8 cellular contexts compared by ENCODE assay signal in the genomic region with DNA sequence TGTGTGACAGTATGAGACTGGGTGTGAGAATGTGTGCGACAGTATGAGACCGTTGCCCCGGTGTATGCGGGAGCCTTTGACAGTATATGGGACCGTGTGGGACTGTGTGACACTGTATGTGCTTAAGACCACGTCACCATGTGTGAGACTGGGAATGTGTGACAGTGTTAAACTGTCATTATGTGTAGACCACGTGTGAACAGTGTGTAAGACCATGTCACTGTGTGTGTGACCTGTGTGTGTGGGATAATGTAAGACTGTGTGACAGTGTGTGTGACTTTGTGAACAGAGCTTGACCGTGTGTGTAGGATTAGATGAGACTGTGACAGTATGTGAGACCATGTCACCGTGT. TPM values are rescaled to one million over a fixed set of nuclear protein-coding genes. Genes with fewer than 3 reads are reported as not detected.
DNase-seq lines count a peak whose midpoint lies in the region; ATAC-seq and TF ChIP-seq lines count a peak whose summit lies in the region.

No MANE protein-coding gene starts in this region.

- peaks cover 19% of the 10 kb centered on the region for H3K36me3 ChIP-seq in CD8-positive, alpha-beta T cell (ENCODE audit: insufficient read depth, low read length)
- H3K36me3 ChIP-seq in HUES48 (ENCODE audit: control insufficient read depth, insufficient read depth, low read length), result peaks cover 15% of the 10 kb centered on the region
- peaks cover 2% of the 10 kb centered on the region for H3K36me3 ChIP-seq in mammary epithelial cell (ENCODE audit: insufficient read depth, low read length)
- peaks cover 19 to 36% (median 22%) of the 10 kb centered on the region in 3 experiments for H3K36me3 ChIP-seq in naive thymus-derived CD4-positive, alpha-beta T cell (ENCODE audit: control insufficient read depth in 2 of 3, insufficient read depth in 3 of 3, low read length in 3 of 3)

- peak overlapping the region; percentile 83 for H3K27ac ChIP-seq in CD8-positive, alpha-beta T cell (ENCODE audit: low read depth, low read length)
- H3K27ac ChIP-seq in HUES48 (ENCODE audit: low read depth, low read length) (no peak overlapping the region), mammary epithelial cell (ENCODE audit: insufficient read depth, low read depth, low read length) (no peak overlapping the region)
- peak overlapping the region; percentile 96 for H3K27ac ChIP-seq in naive thymus-derived CD4-positive, alpha-beta T cell (ENCODE audit: low read depth, low read length)

- peaks cover 5% of the 10 kb centered on the region for H3K79me2 ChIP-seq in mammary epithelial cell (ENCODE audit: insufficient read depth, low read length)

- peaks cover 32% of the 10 kb centered on the region for H3K4me1 Mint-ChIP-seq in CD8-positive, alpha-beta T cell (ENCODE audit: low read depth)
- H3K4me1 Mint-ChIP-seq in naive thymus-derived CD4-positive, alpha-beta T cell, result peaks cover 19 to 37% (median 30%) of the 10 kb centered on the region in 7 donors

- DNase-seq in CD8-positive, alpha-beta T cell, result peak in 1 of 7 experiments; percentile 36
- DNase-seq in mammary epithelial cell (no peak), cortex of kidney (lab: John Stamatoyannopoulos, UW) (no peak), foreskin melanocyte (no peak), SKM-1 treated with dmso at 0.1 percent for 144 hours (lab: John Stamatoyannopoulos, UW; ENCODE audit: unreplicated experiment) (no peak)
- DNase-seq in naive thymus-derived CD4-positive, alpha-beta T cell, result no peak

- H3K9me3 ChIP-seq in CD8-positive, alpha-beta T cell (ENCODE audit: low read length), result peaks cover 17% of the 10 kb centered on the region
- H3K9me3 ChIP-seq in HUES48 (ENCODE audit: control insufficient read depth, insufficient read depth, low read length) (peaks cover 43% of the 10 kb centered on the region), mammary epithelial cell (replicated peaks; ENCODE audit: insufficient read depth, low read length) (peaks cover 22% of the 10 kb centered on the region)
- H3K9me3 ChIP-seq in naive thymus-derived CD4-positive, alpha-beta T cell (ENCODE audit: control insufficient read depth in 2 of 3, low read length in 3 of 3), result peaks cover 5 to 41% (median 19%) of the 10 kb centered on the region in 3 experiments

- WGBS in mammary epithelial cell (ENCODE audit: low coverage, missing lambda C conversion rate), result 45% methylated on average over 7 of the region's 9 CpGs

- peak overlapping the region; percentile 97 for H2AFZ ChIP-seq in mammary epithelial cell (ENCODE audit: low read depth, low read length)

- in situ Hi-C loops in mammary epithelial cell (cut with MboI; ENCODE audit: low sequenced_read_pairs in 2 of 2), result no loop called here

- H3K27ac Mint-ChIP-seq in CD8-positive, alpha-beta T cell, result peak overlapping the region; percentile 88
- H3K27ac Mint-ChIP-seq in naive thymus-derived CD4-positive, alpha-beta T cell, result peak overlapping the region; percentile 80 to 98 (median 95)

- no peaks in the 10 kb centered on the region for H3K27me3 Mint-ChIP-seq in CD8-positive, alpha-beta T cell (ENCODE audit: low read depth)
- H3K27me3 Mint-ChIP-seq in naive thymus-derived CD4-positive, alpha-beta T cell, result no peaks in the 10 kb centered on the region

- H3K9me3 Mint-ChIP-seq in CD8-positive, alpha-beta T cell, result peaks cover 42% of the 10 kb centered on the region
- H3K9me3 Mint-ChIP-seq in naive thymus-derived CD4-positive, alpha-beta T cell, result peaks cover 32 to 96% (median 60%) of the 10 kb centered on the region in 11 donors

- peak overlapping the region; percentile 79 for H3K4me2 ChIP-seq in mammary epithelial cell (ENCODE audit: insufficient read depth, low read depth, low read length)

- peak overlapping the region; percentile 85 for H3K4me3 Mint-ChIP-seq in CD8-positive, alpha-beta T cell
- peak overlapping the region; percentile 87 to 98 (median 94) for H3K4me3 Mint-ChIP-seq in naive thymus-derived CD4-positive, alpha-beta T cell

- peak; percentile 8 for ATAC-seq in CD8-positive, alpha-beta T cell
- ATAC-seq in naive thymus-derived CD4-positive, alpha-beta T cell, result peak; percentile 26
- ATAC-seq in HG02571 (IDR thresholded peaks at IDR 0.05; ENCODE audit: unreplicated experiment), result no peak

- peaks cover 78% of the 10 kb centered on the region for H3K36me3 Mint-ChIP-seq in CD8-positive, alpha-beta T cell
- H3K36me3 Mint-ChIP-seq in naive thymus-derived CD4-positive, alpha-beta T cell, result peaks cover 35 to 81% (median 68%) of the 10 kb centered on the region in 5 donors

- intact Hi-C loops in CD8-positive, alpha-beta T cell (cut with DNase I, micrococcal nuclease), result loop anchor here (1.0 to 10.0 kb wide), 10 partner anchors 11 to 1751 kb away; partner anchors contain the start of genes ZNF582 (in 2 of the 2), ZFP28 (in 1 of the 2), ZNF329 (in 1 of the 2) and ZNF470 (in 1 of the 2)
- intact Hi-C loops in mammary epithelial cell (cut with micrococcal nuclease), result loop anchor here (1.0 to 10.0 kb wide), 4 partner anchors 11 to 193 kb away; partner anchors contain the start of genes ZFP28, ZNF582, ZNF667 and ZNF71
- intact Hi-C loops in naive thymus-derived CD4-positive, alpha-beta T cell (cut with micrococcal nuclease), result loop anchor here (1.0 to 10.0 kb wide), 9 partner anchors 11 to 1748 kb away; partner anchors contain the start of genes ZSCAN5A (in 2 of the 2), ZFP28 (in 1 of the 2), ZNF304 (in 1 of the 2) and ZNF329 (in 1 of the 2)

- CTCF ChIA-PET in CD8-positive, alpha-beta T cell (lab: Charles Lee), result no interaction called here
- CTCF ChIA-PET in mammary epithelial cell (lab: Charles Lee; ENCODE audit: low non-redundant PET), result no interaction called here
- CTCF ChIA-PET in naive thymus-derived CD4-positive, alpha-beta T cell (lab: Charles Lee), result no interaction called here

- H4K20me1 ChIP-seq in mammary epithelial cell (ENCODE audit: insufficient read depth, low read length), result no peaks in the 10 kb centered on the region

- POLR2A ChIA-PET in CD8-positive, alpha-beta T cell (lab: Charles Lee), result interaction anchor here (1.3 kb wide), 1 partner anchor 11 kb away, joined by 12 read pairs; the partner anchor contains the start of gene ZNF582
- POLR2A ChIA-PET in naive thymus-derived CD4-positive, alpha-beta T cell (lab: Charles Lee), result interaction anchor here (1.4 to 1.5 kb wide), 2 partner anchors 11 to 12 kb away, joined by 5 to 7 read pairs; partner anchors contain the start of gene ZNF582

- H3K9ac ChIP-seq in HUES48 (ENCODE audit: low read depth, low read length) (peak overlapping the region; percentile 86; the same call in 1 of the 2 replicates), mammary epithelial cell (ENCODE audit: insufficient read depth, low read length) (no peak overlapping the region)

- no peaks in the 10 kb centered on the region for H3K27me3 ChIP-seq in CD8-positive, alpha-beta T cell (ENCODE audit: insufficient read depth, low read length)
- H3K27me3 ChIP-seq in HUES48 (ENCODE audit: control insufficient read depth, insufficient read depth, low read length), result no peaks in the 10 kb centered on the region
- H3K27me3 ChIP-seq in mammary epithelial cell (ENCODE audit: insufficient read depth, low read length), result no peaks in the 10 kb centered on the region
- H3K27me3 ChIP-seq in naive thymus-derived CD4-positive, alpha-beta T cell (ENCODE audit: control insufficient read depth in 2 of 2, insufficient read depth in 2 of 2, low read length in 2 of 2), result no peaks in the 10 kb centered on the region

- peaks cover 18% of the 10 kb centered on the region for H3K4me1 ChIP-seq in CD8-positive, alpha-beta T cell (ENCODE audit: insufficient read depth, low read length)
- H3K4me1 ChIP-seq in HUES48 (ENCODE audit: control insufficient read depth, insufficient read depth, low read length) (no peaks in the 10 kb centered on the region; the same call in 1 of the 2 replicates), mammary epithelial cell (ENCODE audit: insufficient read depth, low read length) (peaks cover 7% of the 10 kb centered on the region)
- H3K4me1 ChIP-seq in naive thymus-derived CD4-positive, alpha-beta T cell (ENCODE audit: control insufficient read depth in 2 of 2, insufficient read depth in 2 of 2, low read length in 2 of 2), result peaks cover 8 to 16% of the 10 kb centered on the region in 2 donors

- TF ChIP-seq CTCF in CD8-positive, alpha-beta T cell (IDR thresholded peaks at IDR 0.05), result no peak
- no peak for TF ChIP-seq CTCF in mammary epithelial cell (conservative IDR thresholded peaks at IDR 0.05 in 1 of 2, IDR thresholded peaks at IDR 0.05 in 1 of 2; ENCODE audit: extremely low read depth in 1 of 2, insufficient read depth in 1 of 2, low read depth in 1 of 2, low read length in 2 of 2)

- no TSS peak for BruUV-seq in mammary epithelial cell (replicated peaks; lab: Mats Ljungman, UMichigan)

- dilution Hi-C loops in mammary epithelial cell (cut with HindIII; ENCODE audit: low sequenced_read_pairs), result no loop called here

- H3K4me3 ChIP-seq in CD8-positive, alpha-beta T cell (ENCODE audit: low read depth, low read length), result peak overlapping the region; percentile 80
- H3K4me3 ChIP-seq in HUES48 (ENCODE audit: low read depth, low read length), result peak overlapping the region; percentile 92
- H3K4me3 ChIP-seq in mammary epithelial cell (replicated peaks in 1 of 3; ENCODE audit: insufficient read depth in 1 of 3, low read depth in 2 of 3, low read length in 3 of 3), result peak overlapping the region; percentile 64 to 88 (median 67)
- H3K4me3 ChIP-seq in naive thymus-derived CD4-positive, alpha-beta T cell (ENCODE audit: low read length), result peak overlapping the region; percentile 86

RNA-seq across cellular contexts. Expression of gene ZNF583, which starts 0.5 kb away (rescaled TPM):
- total RNA-seq in CD8-positive, alpha-beta T cell, result 1 to 10 TPM; 1.3 to 2.4 TPM
- total RNA-seq in mammary epithelial cell, result 1 to 10 TPM; 4.7 to 5.5 TPM
- 0.85 TPM for polyA plus RNA-seq in mammary epithelial cell
- 2.5 TPM for polyA minus RNA-seq in mammary epithelial cell
- 10 to 100 TPM in 2 of 5 experiments, 1 to 10 TPM in 3; 2.4 to 14.3 (median 3.1) TPM for total RNA-seq in naive thymus-derived CD4-positive, alpha-beta T cell
- polyA plus RNA-seq in naive thymus-derived CD4-positive, alpha-beta T cell, result 10 to 100 TPM; 16.3 to 20.1 TPM

RNA-seq across cellular contexts. Expression of gene ZNF582, which starts 11.3 kb away (rescaled TPM):
- total RNA-seq in CD8-positive, alpha-beta T cell, result 1 to 10 TPM; 4.6 to 4.7 TPM
- 1 to 10 TPM; 2.4 to 2.8 TPM for total RNA-seq in mammary epithelial cell
- 1.9 TPM for polyA plus RNA-seq in mammary epithelial cell
- not detected for polyA minus RNA-seq in mammary epithelial cell
- 1 to 10 TPM; 1.7 to 7.6 (median 3.3) TPM for total RNA-seq in naive thymus-derived CD4-positive, alpha-beta T cell
- polyA plus RNA-seq in naive thymus-derived CD4-positive, alpha-beta T cell, result 1 to 10 TPM; 5.7 to 5.8 TPM

Comparison
In these comparisons a context has a peak if more than half of its experiments do, and no peak if none do; other contexts are left out.
1. H3K27ac ChIP-seq: peak in CD8-positive, alpha-beta T cell (single experiment) and naive thymus-derived CD4-positive, alpha-beta T cell (single experiment); none in HUES48 (single experiment) and mammary epithelial cell (single experiment).
2. Peak in every context shown above with its lines, with median percentiles within 50 percentile points of each other: H3K4me3 ChIP-seq.